1 cellular context compared by ENCODE assay signal in the genomic region with DNA sequence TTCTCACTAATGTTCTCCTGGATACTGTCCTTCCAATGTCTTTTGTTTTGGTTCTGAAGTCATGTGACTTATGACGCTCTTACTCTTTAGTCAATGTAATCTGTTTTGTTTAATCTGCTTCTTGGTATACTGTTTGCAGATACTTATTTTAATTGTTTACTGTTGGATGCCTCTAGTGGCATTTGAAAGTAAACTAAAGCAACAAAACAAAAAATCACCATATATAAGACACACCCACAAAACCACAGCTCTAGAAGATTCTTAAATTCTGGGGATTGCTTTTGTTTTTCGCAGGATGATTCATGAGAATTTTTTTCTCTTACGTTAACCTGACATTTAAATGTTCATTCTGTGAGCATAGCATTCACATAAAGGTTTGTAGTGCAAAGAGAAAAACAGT.
TF ChIP-seq lines count a peak whose summit lies in the region.

No MANE protein-coding gene starts in this region.

TF ChIP-seq in GM23338, 12 proteins besides CTCF, POLR2A, EP300 and RAD21:
- TF ChIP-seq STAT1 (IDR thresholded peaks at IDR 0.05; ENCODE audit: unreplicated experiment) (no peak), ZNF331 (CRISPR knock-in tag; IDR thresholded peaks at IDR 0.05; ENCODE audit: low read depth) (no peak), REST (IDR thresholded peaks at IDR 0.05; ENCODE audit: unreplicated experiment) (no peak), ETS1 (IDR thresholded peaks at IDR 0.05) (no peak), ZNF114 (CRISPR knock-in tag; IDR thresholded peaks at IDR 0.05) (no peak), EZH2phosphoT487 (IDR thresholded peaks at IDR 0.05; ENCODE audit: unreplicated experiment) (no peak), NANOG (IDR thresholded peaks at IDR 0.05; ENCODE audit: borderline replicate concordance) (no peak), JUNB (IDR thresholded peaks at IDR 0.05; ENCODE audit: unreplicated experiment) (no peak), EZH2 (IDR thresholded peaks at IDR 0.05; ENCODE audit: low read depth, unreplicated experiment) (no peak), POLR2AphosphoS5 (IDR thresholded peaks at IDR 0.05; ENCODE audit: low read depth) (no peak), CREB1 (CRISPR knock-in tag; IDR thresholded peaks at IDR 0.05; ENCODE audit: low read depth) (no peak)
- TF ChIP-seq, protein P1, sequence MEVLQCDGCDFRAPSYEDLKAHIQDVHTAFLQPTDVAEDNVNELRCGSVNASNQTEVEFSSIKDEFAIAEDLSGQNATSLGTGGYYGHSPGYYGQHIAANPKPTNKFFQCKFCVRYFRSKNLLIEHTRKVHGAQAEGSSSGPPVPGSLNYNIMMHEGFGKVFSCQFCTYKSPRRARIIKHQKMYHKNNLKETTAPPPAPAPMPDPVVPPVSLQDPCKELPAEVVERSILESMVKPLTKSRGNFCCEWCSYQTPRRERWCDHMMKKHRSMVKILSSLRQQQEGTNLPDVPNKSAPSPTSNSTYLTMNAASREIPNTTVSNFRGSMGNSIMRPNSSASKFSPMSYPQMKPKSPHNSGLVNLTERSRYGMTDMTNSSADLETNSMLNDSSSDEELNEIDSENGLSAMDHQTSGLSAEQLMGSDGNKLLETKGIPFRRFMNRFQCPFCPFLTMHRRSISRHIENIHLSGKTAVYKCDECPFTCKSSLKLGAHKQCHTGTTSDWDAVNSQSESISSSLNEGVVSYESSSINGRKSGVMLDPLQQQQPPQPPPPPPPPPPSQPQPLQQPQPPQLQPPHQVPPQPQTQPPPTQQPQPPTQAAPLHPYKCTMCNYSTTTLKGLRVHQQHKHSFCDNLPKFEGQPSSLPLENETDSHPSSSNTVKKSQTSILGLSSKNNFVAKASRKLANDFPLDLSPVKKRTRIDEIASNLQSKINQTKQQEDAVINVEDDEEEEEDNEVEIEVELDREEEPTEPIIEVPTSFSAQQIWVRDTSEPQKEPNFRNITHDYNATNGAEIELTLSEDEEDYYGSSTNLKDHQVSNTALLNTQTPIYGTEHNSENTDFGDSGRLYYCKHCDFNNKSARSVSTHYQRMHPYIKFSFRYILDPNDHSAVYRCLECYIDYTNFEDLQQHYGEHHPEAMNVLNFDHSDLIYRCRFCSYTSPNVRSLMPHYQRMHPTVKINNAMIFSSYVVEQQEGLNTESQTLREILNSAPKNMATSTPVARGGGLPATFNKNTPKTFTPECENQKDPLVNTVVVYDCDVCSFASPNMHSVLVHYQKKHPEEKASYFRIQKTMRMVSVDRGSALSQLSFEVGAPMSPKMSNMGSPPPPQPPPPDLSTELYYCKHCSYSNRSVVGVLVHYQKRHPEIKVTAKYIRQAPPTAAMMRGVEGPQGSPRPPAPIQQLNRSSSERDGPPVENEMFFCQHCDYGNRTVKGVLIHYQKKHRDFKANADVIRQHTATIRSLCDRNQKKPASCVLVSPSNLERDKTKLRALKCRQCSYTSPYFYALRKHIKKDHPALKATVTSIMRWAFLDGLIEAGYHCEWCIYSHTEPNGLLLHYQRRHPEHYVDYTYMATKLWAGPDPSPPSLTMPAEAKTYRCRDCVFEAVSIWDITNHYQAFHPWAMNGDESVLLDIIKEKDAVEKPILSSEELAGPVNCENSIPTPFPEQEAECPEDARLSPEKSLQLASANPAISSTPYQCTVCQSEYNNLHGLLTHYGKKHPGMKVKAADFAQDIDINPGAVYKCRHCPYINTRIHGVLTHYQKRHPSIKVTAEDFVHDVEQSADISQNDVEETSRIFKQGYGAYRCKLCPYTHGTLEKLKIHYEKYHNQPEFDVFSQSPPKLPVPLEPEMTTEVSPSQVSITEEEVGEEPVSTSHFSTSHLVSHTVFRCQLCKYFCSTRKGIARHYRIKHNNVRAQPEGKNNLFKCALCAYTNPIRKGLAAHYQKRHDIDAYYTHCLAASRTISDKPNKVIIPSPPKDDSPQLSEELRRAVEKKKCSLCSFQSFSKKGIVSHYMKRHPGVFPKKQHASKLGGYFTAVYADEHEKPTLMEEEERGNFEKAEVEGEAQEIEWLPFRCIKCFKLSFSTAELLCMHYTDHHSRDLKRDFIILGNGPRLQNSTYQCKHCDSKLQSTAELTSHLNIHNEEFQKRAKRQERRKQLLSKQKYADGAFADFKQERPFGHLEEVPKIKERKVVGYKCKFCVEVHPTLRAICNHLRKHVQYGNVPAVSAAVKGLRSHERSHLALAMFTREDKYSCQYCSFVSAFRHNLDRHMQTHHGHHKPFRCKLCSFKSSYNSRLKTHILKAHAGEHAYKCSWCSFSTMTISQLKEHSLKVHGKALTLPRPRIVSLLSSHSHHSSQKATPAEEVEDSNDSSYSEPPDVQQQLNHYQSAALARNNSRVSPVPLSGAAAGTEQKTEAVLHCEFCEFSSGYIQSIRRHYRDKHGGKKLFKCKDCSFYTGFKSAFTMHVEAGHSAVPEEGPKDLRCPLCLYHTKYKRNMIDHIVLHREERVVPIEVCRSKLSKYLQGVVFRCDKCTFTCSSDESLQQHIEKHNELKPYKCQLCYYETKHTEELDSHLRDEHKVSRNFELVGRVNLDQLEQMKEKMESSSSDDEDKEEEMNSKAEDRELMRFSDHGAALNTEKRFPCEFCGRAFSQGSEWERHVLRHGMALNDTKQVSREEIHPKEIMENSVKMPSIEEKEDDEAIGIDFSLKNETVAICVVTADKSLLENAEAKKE (CRISPR knock-in tag; IDR thresholded peaks at IDR 0.05) = no peak
TF ChIP-seq in GM23338: peak in this region for 0.
